Comparison of ENCODE assay signal across 1 cellular context in genomic region chr4:14130551-14130950, GRCh38.
TF ChIP-seq lines count a peak whose summit lies in the region.

No MANE protein-coding gene starts in this region.

TF ChIP-seq in SK-N-SH, 30 proteins besides CTCF, POLR2A, EP300 and RAD21:
- TF ChIP-seq, protein P1, sequence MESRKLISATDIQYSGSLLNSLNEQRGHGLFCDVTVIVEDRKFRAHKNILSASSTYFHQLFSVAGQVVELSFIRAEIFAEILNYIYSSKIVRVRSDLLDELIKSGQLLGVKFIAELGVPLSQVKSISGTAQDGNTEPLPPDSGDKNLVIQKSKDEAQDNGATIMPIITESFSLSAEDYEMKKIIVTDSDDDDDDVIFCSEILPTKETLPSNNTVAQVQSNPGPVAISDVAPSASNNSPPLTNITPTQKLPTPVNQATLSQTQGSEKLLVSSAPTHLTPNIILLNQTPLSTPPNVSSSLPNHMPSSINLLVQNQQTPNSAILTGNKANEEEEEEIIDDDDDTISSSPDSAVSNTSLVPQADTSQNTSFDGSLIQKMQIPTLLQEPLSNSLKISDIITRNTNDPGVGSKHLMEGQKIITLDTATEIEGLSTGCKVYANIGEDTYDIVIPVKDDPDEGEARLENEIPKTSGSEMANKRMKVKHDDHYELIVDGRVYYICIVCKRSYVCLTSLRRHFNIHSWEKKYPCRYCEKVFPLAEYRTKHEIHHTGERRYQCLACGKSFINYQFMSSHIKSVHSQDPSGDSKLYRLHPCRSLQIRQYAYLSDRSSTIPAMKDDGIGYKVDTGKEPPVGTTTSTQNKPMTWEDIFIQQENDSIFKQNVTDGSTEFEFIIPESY (IDR thresholded peaks at IDR 0.05; ENCODE audit: borderline replicate concordance, low read depth), result no peak
- TF ChIP-seq SMC3 (IDR thresholded peaks at IDR 0.05; ENCODE audit: low read depth, low read length) (no peak), FOXM1 (IDR thresholded peaks at IDR 0.05; ENCODE audit: low read depth) (no peak), NRF1 (IDR thresholded peaks at IDR 0.05; ENCODE audit: low read depth, low read length) (no peak), GATA2 (CRISPR knock-in tag; IDR thresholded peaks at IDR 0.05) (no peak), MEF2A (IDR thresholded peaks at IDR 0.05; ENCODE audit: borderline replicate concordance, low read depth) (no peak), PBX3 (IDR thresholded peaks at IDR 0.05) (no peak), USF2 (IDR thresholded peaks at IDR 0.05; ENCODE audit: borderline replicate concordance, low read depth, low read length) (no peak), SIN3A (IDR thresholded peaks at IDR 0.05; ENCODE audit: borderline replicate concordance, low read depth, low read length) (no peak), TAF1 (IDR thresholded peaks at IDR 0.05; ENCODE audit: borderline replicate concordance, low read depth, low read length) (no peak), MXI1 (IDR thresholded peaks at IDR 0.05; ENCODE audit: low read depth, low read length) (no peak)
